ENCODE assay signal across 25 cellular contexts in genomic region chr9:128651798-128652197, GRCh38.
"Had no signal": no experiment of that assay in that cellular context is flagged by ENCODE, and none has a peak within 500 bp of the region (broad histone marks: within the 10 kb centered on the region; RNA-seq: fewer than 3 reads in every experiment).

No MANE protein-coding gene starts in this region.

- H3K27ac Mint-ChIP-seq: natural killer cell treated with Interleukin-12 subunit alpha and Interleukin-12 subunit beta and Interleukin-15 and Interleukin-18, amount 100 ng/mL, for 72 hours; stimulated activated naive B cell treated with anti-CD40 and anti-IgM and Interleukin-4, amounts not matched to agents 10 μg/mL and 1 μg/mL and 100 μg/mL, for 72 hours; stimulated activated naive CD8-positive, alpha-beta T cell treated with anti-CD3 and anti-CD28 coated beads, Interleukin-15, Interleukin-2, amounts not matched to agents 100 ng/mL and 50 ng/mL, for 24 hours had no signal

- H3K27me3 ChIP-seq: dorsolateral prefrontal cortex, gastrocnemius medialis, ovary, spleen, transverse colon, vagina had no signal

- DNase-seq: dorsolateral prefrontal cortex; effector CD4-positive, alpha-beta T cell; foreskin fibroblast; gastrocnemius medialis; head of caudate nucleus; left ventricle myocardium superior; lower lobe of right lung; occipital lobe; ovary; posterior cingulate gyrus; psoas muscle; spleen; stimulated activated CD4-positive, alpha-beta T cell treated with anti-CD3 and anti-CD28 coated beads, Interleukin-15, amount 100 ng/mL, for 24 hours; stimulated activated CD4-positive, alpha-beta T cell treated with anti-CD3 and anti-CD28 coated beads, Interleukin-2, amount 100 ng/mL, for 48 hours; stimulated activated naive B cell treated with anti-CD40 and anti-IgM and Interleukin-4, amounts not matched to agents 10 μg/mL and 1 μg/mL and 100 μg/mL, for 72 hours; transverse colon had no signal

- H3K27me3 Mint-ChIP-seq: natural killer cell treated with Interleukin-12 subunit alpha and Interleukin-12 subunit beta and Interleukin-15 and Interleukin-18, amount 100 ng/mL, for 72 hours; stimulated activated naive B cell treated with anti-CD40 and anti-IgM and Interleukin-4, amounts not matched to agents 10 μg/mL and 1 μg/mL and 100 μg/mL, for 72 hours; stimulated activated naive CD8-positive, alpha-beta T cell treated with anti-CD3 and anti-CD28 coated beads, Interleukin-15, Interleukin-2, amounts not matched to agents 100 ng/mL and 50 ng/mL, for 24 hours had no signal

- H3K36me3 Mint-ChIP-seq: natural killer cell treated with Interleukin-12 subunit alpha and Interleukin-12 subunit beta and Interleukin-15 and Interleukin-18, amount 100 ng/mL, for 72 hours had no signal

- H3K27ac ChIP-seq: dorsolateral prefrontal cortex, epithelial cell of prostate, gastrocnemius medialis, lower lobe of right lung, ovary, psoas muscle, skin epidermis, spleen, transverse colon, vagina had no signal

- H3K9me3 ChIP-seq: gastrocnemius medialis, lower lobe of right lung, ovary, psoas muscle, spleen, transverse colon, vagina had no signal

- H3K4me3 Mint-ChIP-seq: natural killer cell treated with Interleukin-12 subunit alpha and Interleukin-12 subunit beta and Interleukin-15 and Interleukin-18, amount 100 ng/mL, for 72 hours; stimulated activated naive B cell treated with anti-CD40 and anti-IgM and Interleukin-4, amounts not matched to agents 10 μg/mL and 1 μg/mL and 100 μg/mL, for 72 hours; stimulated activated naive CD8-positive, alpha-beta T cell treated with anti-CD3 and anti-CD28 coated beads, Interleukin-15, Interleukin-2, amounts not matched to agents 100 ng/mL and 50 ng/mL, for 24 hours had no signal

- H3K9me3 Mint-ChIP-seq: natural killer cell treated with Interleukin-12 subunit alpha and Interleukin-12 subunit beta and Interleukin-15 and Interleukin-18, amount 100 ng/mL, for 72 hours; stimulated activated naive B cell treated with anti-CD40 and anti-IgM and Interleukin-4, amounts not matched to agents 10 μg/mL and 1 μg/mL and 100 μg/mL, for 72 hours; stimulated activated naive CD8-positive, alpha-beta T cell treated with anti-CD3 and anti-CD28 coated beads, Interleukin-15, Interleukin-2, amounts not matched to agents 100 ng/mL and 50 ng/mL, for 24 hours had no signal

- H3K4me1 ChIP-seq: gastrocnemius medialis, lower lobe of right lung, psoas muscle had no signal

- FAIRE-seq: colon, keratinocyte had no signal

- H3K4me3 ChIP-seq: dorsolateral prefrontal cortex, gastrocnemius medialis, lower lobe of right lung, ovary, psoas muscle, skin epidermis, spleen, transverse colon, vagina had no signal

- H3K36me3 ChIP-seq: gastrocnemius medialis, lower lobe of right lung, ovary, spleen, transverse colon, vagina had no signal

- ATAC-seq: esophagus mucosa; gastrocnemius medialis; left ventricle myocardium superior; lower lobe of right lung; natural killer cell treated with Interleukin-12 subunit alpha and Interleukin-12 subunit beta and Interleukin-15 and Interleukin-18, amount 100 ng/mL, for 72 hours; psoas muscle; right cardiac atrium; stimulated activated naive B cell treated with anti-CD40 and anti-IgM and Interleukin-4, amounts not matched to agents 10 μg/mL and 1 μg/mL and 100 μg/mL, for 72 hours had no signal
